ENCODE assay signal across 1 cellular context in the genomic region with DNA sequence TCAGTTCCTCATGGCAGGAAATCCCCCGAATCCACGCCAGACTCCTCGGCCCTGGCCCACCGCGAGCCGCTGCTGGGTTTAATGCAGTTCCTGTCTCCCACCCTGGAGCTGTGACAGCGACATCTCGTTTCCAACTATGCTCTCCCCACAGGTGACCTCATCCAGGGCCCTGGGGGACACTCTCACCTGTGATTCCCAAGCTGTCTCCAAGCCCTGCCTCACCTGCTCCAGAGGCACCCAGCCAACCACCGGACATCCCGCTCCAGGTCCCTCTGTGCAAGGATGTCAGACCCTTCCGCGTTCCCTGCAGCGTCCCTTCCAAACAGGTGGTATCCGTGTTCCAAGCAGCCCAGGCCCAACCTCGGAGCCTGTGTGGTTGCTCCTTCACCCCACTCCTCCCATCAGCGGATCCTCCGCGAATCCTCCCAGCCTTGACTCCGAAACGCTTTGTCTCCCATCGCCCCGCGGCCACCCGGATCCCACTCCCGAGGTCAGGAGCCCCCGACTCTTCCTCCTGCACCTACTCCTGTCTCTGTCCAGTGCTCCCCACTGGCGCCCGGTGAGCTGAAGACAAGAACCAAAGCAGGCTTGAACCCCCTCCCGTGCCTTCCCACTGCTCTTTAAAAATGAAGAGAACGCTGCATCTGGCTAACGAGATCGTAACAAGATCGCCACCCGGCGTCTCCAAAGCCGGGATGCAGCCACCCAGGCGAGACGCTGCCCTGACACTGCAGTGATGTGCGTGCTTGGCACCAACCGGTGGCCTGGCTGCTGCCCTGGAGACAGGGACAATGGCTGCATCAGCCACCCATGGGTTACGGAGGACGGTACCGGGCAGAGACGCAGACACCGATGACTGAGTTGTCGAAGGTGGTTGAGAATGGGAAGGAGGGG.
TF ChIP-seq lines count a peak whose summit lies in the region.

No MANE protein-coding gene starts in this region.

TF ChIP-seq in GM23338, 12 proteins besides CTCF, POLR2A, EP300 and RAD21 (continued from another document):
- TF ChIP-seq, protein P1, sequence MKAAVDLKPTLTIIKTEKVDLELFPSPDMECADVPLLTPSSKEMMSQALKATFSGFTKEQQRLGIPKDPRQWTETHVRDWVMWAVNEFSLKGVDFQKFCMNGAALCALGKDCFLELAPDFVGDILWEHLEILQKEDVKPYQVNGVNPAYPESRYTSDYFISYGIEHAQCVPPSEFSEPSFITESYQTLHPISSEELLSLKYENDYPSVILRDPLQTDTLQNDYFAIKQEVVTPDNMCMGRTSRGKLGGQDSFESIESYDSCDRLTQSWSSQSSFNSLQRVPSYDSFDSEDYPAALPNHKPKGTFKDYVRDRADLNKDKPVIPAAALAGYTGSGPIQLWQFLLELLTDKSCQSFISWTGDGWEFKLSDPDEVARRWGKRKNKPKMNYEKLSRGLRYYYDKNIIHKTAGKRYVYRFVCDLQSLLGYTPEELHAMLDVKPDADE (IDR thresholded peaks at IDR 0.05) = no peak
- TF ChIP-seq STAT1 (IDR thresholded peaks at IDR 0.05; ENCODE audit: unreplicated experiment) (no peak), ZNF114 (CRISPR knock-in tag; IDR thresholded peaks at IDR 0.05) (no peak), EZH2 (IDR thresholded peaks at IDR 0.05; ENCODE audit: low read depth, unreplicated experiment) (no peak)
